11 cellular contexts compared by ENCODE assay signal in the genomic region with DNA sequence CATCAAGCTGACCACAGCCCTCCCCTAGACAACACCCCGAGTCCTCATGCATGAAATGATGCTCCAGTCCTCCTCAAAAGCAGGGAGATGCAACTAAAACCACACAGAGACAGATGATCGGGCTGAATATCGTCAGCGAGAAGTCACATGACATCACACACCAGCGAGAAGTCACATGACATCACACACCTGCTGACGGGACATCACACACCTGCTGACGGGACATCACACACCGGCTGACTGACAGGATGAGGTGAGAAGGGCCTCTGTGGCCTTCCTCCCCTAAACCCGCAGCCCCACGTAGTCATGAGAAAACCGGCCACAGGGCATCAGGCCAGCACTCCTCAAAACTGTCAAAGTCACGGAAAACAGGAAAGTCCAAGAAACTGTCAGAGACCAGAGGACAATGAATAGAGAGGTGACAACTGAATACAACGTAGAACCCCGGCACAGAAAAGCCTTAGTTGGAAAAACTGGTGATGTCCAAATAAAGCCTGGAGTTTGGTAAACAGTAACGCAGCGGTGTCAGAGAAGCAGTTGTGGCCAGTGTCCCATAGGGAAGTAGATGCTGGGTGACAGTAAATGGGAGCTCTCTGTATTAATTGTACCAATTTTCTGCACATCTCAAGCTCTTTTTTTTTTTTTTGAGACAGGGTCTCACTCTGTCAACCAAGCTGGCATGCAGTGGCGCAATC. TPM values are rescaled to one million over a fixed set of nuclear protein-coding genes. Genes with fewer than 3 reads are reported as not detected.
A peak's percentile ranks its signal among the peaks of the same experiment; 100 is the strongest.
DNase-seq lines count a peak whose midpoint lies in the region; ATAC-seq and TF ChIP-seq lines count a peak whose summit lies in the region.
"Had no signal": no experiment of that assay in that cellular context is flagged by ENCODE, and none has a peak within 500 bp of the region (broad histone marks: within the 10 kb centered on the region; RNA-seq: fewer than 3 reads in every experiment).

No MANE protein-coding gene starts in this region.

- H3K36me3 ChIP-seq in Peyer's patch: no peaks in the 10 kb centered on the region
- H3K36me3 ChIP-seq: HAP-1, right atrium auricular region had no signal

- 77 to 81% methylated on average over 17 of the region's 17 CpGs for WGBS in lower leg skin, 2 donors

- no peaks in the 10 kb centered on the region for H3K27me3 Mint-ChIP-seq in CD4-positive, alpha-beta T cell
- H3K27me3 Mint-ChIP-seq in activated naive CD4-positive, alpha-beta T cell treated with anti-CD3 and anti-CD28 coated beads, Interleukin-2, amount 10 ng/mL, durations not matched to agents 7 days and 5 days: no peaks in the 10 kb centered on the region
- no peaks in the 10 kb centered on the region for H3K27me3 Mint-ChIP-seq in natural killer cell treated with Interleukin-12 subunit alpha and Interleukin-12 subunit beta and Interleukin-15 and Interleukin-18, amount 100 ng/mL, for 72 hours
- H3K27me3 Mint-ChIP-seq in chondrocyte (ENCODE audit: low read depth): no peaks in the 10 kb centered on the region

- H3K4me1 Mint-ChIP-seq in CD4-positive, alpha-beta T cell (ENCODE audit: low read depth): peaks cover 72% of the 10 kb centered on the region
- H3K4me1 Mint-ChIP-seq in activated naive CD4-positive, alpha-beta T cell treated with anti-CD3 and anti-CD28 coated beads, Interleukin-2, amount 10 ng/mL, durations not matched to agents 7 days and 5 days: peaks cover 64% of the 10 kb centered on the region
- H3K4me1 Mint-ChIP-seq in natural killer cell treated with Interleukin-12 subunit alpha and Interleukin-12 subunit beta and Interleukin-15 and Interleukin-18, amount 100 ng/mL, for 72 hours (ENCODE audit: low read depth in 2 of 2): peaks cover 56 to 62% of the 10 kb centered on the region in 2 donors
- H3K4me1 Mint-ChIP-seq in chondrocyte (ENCODE audit: low read depth): peaks cover 16% of the 10 kb centered on the region

- H3K4me3 Mint-ChIP-seq in CD4-positive, alpha-beta T cell: peak overlapping the region; percentile 43
- peak overlapping the region; percentile 0 for H3K4me3 Mint-ChIP-seq in activated naive CD4-positive, alpha-beta T cell treated with anti-CD3 and anti-CD28 coated beads, Interleukin-2, amount 10 ng/mL, durations not matched to agents 7 days and 5 days
- peak overlapping the region; percentile 77 for H3K4me3 Mint-ChIP-seq in natural killer cell treated with Interleukin-12 subunit alpha and Interleukin-12 subunit beta and Interleukin-15 and Interleukin-18, amount 100 ng/mL, for 72 hours
- no peak overlapping the region for H3K4me3 Mint-ChIP-seq in chondrocyte (ENCODE audit: unreplicated experiment)

- H3K36me3 Mint-ChIP-seq in CD4-positive, alpha-beta T cell (ENCODE audit: low read depth): peaks cover 73% of the 10 kb centered on the region
- H3K36me3 Mint-ChIP-seq in activated naive CD4-positive, alpha-beta T cell treated with anti-CD3 and anti-CD28 coated beads, Interleukin-2, amount 10 ng/mL, durations not matched to agents 7 days and 5 days: peaks cover 50% of the 10 kb centered on the region
- H3K36me3 Mint-ChIP-seq in natural killer cell treated with Interleukin-12 subunit alpha and Interleukin-12 subunit beta and Interleukin-15 and Interleukin-18, amount 100 ng/mL, for 72 hours: no peaks in the 10 kb centered on the region
- peaks cover 7% of the 10 kb centered on the region for H3K36me3 Mint-ChIP-seq in chondrocyte (ENCODE audit: low read depth)

- no peaks in the 10 kb centered on the region for H3K9me3 ChIP-seq in CD4-positive, alpha-beta T cell (ENCODE audit: control insufficient read depth, low read length)
- H3K9me3 ChIP-seq in Peyer's patch: no peaks in the 10 kb centered on the region
- H3K9me3 ChIP-seq: HAP-1, right atrium auricular region had no signal

- intact Hi-C loops in CD4-positive, alpha-beta T cell (cut with DNase I, micrococcal nuclease): loop anchor here in 1 of 2 experiments (1.0 kb wide), 2 partner anchors 9 to 12 kb away; no protein-coding TSS in a partner anchor
- intact Hi-C loops in lower leg skin (cut with DNase I; ENCODE audit: low total_unique reads): no loop called here

- TF ChIP-seq POLR2A in Peyer's patch (IDR thresholded peaks at IDR 0.05) (no peak), lower leg skin (IDR thresholded peaks at IDR 0.05) (no peak)

- H3K9me3 Mint-ChIP-seq in CD4-positive, alpha-beta T cell: no peaks in the 10 kb centered on the region
- no peaks in the 10 kb centered on the region for H3K9me3 Mint-ChIP-seq in activated naive CD4-positive, alpha-beta T cell treated with anti-CD3 and anti-CD28 coated beads, Interleukin-2, amount 10 ng/mL, durations not matched to agents 7 days and 5 days
- no peaks in the 10 kb centered on the region for H3K9me3 Mint-ChIP-seq in natural killer cell treated with Interleukin-12 subunit alpha and Interleukin-12 subunit beta and Interleukin-15 and Interleukin-18, amount 100 ng/mL, for 72 hours
- no peaks in the 10 kb centered on the region for H3K9me3 Mint-ChIP-seq in chondrocyte (ENCODE audit: low read depth)

- H3K27ac Mint-ChIP-seq in CD4-positive, alpha-beta T cell: peak overlapping the region; percentile 94
- peak overlapping the region; percentile 80 for H3K27ac Mint-ChIP-seq in activated naive CD4-positive, alpha-beta T cell treated with anti-CD3 and anti-CD28 coated beads, Interleukin-2, amount 10 ng/mL, durations not matched to agents 7 days and 5 days
- H3K27ac Mint-ChIP-seq in natural killer cell treated with Interleukin-12 subunit alpha and Interleukin-12 subunit beta and Interleukin-15 and Interleukin-18, amount 100 ng/mL, for 72 hours: peak overlapping the region; percentile 80 to 93
- no peak overlapping the region for H3K27ac Mint-ChIP-seq in chondrocyte (ENCODE audit: unreplicated experiment)

- TF ChIP-seq CTCF in CD4-positive, alpha-beta T cell (IDR thresholded peaks at IDR 0.05): no peak
- TF ChIP-seq CTCF in Peyer's patch (IDR thresholded peaks at IDR 0.05): no peak
- TF ChIP-seq CTCF in lower leg skin (IDR thresholded peaks at IDR 0.05): no peak
- no peak for TF ChIP-seq CTCF in chondrocyte (IDR thresholded peaks at IDR 0.05)

- peak overlapping the region; percentile 64 for H3K27ac ChIP-seq in CD4-positive, alpha-beta T cell (ENCODE audit: low read depth, low read length)
- H3K27ac ChIP-seq in Peyer's patch: peak overlapping the region in 3 of 4 donors; percentile 15 to 57 (median 17)
- H3K27ac ChIP-seq: right atrium auricular region had no signal

- ATAC-seq in CD4-positive, alpha-beta T cell (ENCODE audit: poor library complexity): peak; percentile 85
- ATAC-seq in natural killer cell treated with Interleukin-12 subunit alpha and Interleukin-12 subunit beta and Interleukin-15 and Interleukin-18, amount 100 ng/mL, for 72 hours: peak; percentile 64 to 73
- no peak for ATAC-seq in GM19463 (IDR thresholded peaks at IDR 0.05; ENCODE audit: unreplicated experiment)
- ATAC-seq in HG03565 (IDR thresholded peaks at IDR 0.05; ENCODE audit: unreplicated experiment): no peak

- POLR2A ChIA-PET in CD4-positive, alpha-beta T cell (lab: Charles Lee): interaction anchor here (1.4 to 1.6 kb wide), 2 partner anchors 9 to 12 kb away, joined by 4 to 5 read pairs; no protein-coding TSS in a partner anchor

- CTCF ChIA-PET in CD4-positive, alpha-beta T cell (lab: Charles Lee): no interaction called here
- CTCF ChIA-PET in activated naive CD4-positive, alpha-beta T cell treated with anti-CD3 and anti-CD28 coated beads, Interleukin-2, amount 10 ng/mL, durations not matched to agents 7 days and 5 days (lab: Charles Lee): no interaction called here

- no peaks in the 10 kb centered on the region for H3K27me3 ChIP-seq in CD4-positive, alpha-beta T cell (ENCODE audit: control insufficient read depth, insufficient read depth, low read length)
- no peaks in the 10 kb centered on the region for H3K27me3 ChIP-seq in Peyer's patch
- H3K27me3 ChIP-seq: right atrium auricular region had no signal

- H3K4me3 ChIP-seq in Peyer's patch (no peak overlapping the region), lower leg skin (ENCODE audit: low read depth, poor library complexity, severe bottlenecking) (no peak overlapping the region)
- H3K4me3 ChIP-seq: HAP-1, right atrium auricular region had no signal

- H3K4me1 ChIP-seq in Peyer's patch: peaks cover 0 to 38% (median 11%) of the 10 kb centered on the region in 4 donors
- H3K4me1 ChIP-seq: HAP-1 had no signal

- peak in 8 of 10 experiments; percentile 27 to 83 (median 46) for DNase-seq in CD4-positive, alpha-beta T cell
- peak in 2 of 3 donors; percentile 67 to 76 for DNase-seq in Peyer's patch
- peak; percentile 68 for DNase-seq in activated naive CD4-positive, alpha-beta T cell treated with anti-CD3 and anti-CD28 coated beads, Interleukin-2, amount 10 ng/mL, durations not matched to agents 7 days and 5 days
- DNase-seq in natural killer cell treated with Interleukin-12 subunit alpha and Interleukin-12 subunit beta and Interleukin-15 and Interleukin-18, amount 100 ng/mL, for 72 hours (ENCODE audit: low spot score): peak; percentile 59
- no peak for DNase-seq in lower leg skin (ENCODE audit: low spot score in 2 of 2)
- no peak for DNase-seq in chondrocyte (ENCODE audit: low spot score)
- DNase-seq: NCI-H774 had no signal

RNA-seq across cellular contexts. Expression of gene LITAF, which starts 14.3 kb away (rescaled TPM):
- 100 to 1,000 TPM; 226 to 257 TPM for total RNA-seq in CD4-positive, alpha-beta T cell
- total RNA-seq in Peyer's patch (10 to 100 TPM; 20.1 to 56.9 (median 32.3) TPM), lower leg skin (10 to 100 TPM; 54.9 to 84.2 (median 67.7) TPM), chondrocyte (74.5 to 91.9 TPM (median 90.0 TPM) in 3 replicates)
- 100 to 1,000 TPM; 112 to 191 TPM for total RNA-seq in natural killer cell treated with Interleukin-12 subunit alpha and Interleukin-12 subunit beta and Interleukin-15 and Interleukin-18, amount 100 ng/mL, for 72 hours

Comparison
In these comparisons a context has a peak if more than half of its experiments do, and no peak if none do; other contexts are left out.
1. ATAC-seq: peak in CD4-positive, alpha-beta T cell (single experiment) and natural killer cell treated with Interleukin-12 subunit alpha and Interleukin-12 subunit beta and Interleukin-15 and Interleukin-18, amount 100 ng/mL, for 72 hours (2 of 2); none in GM19463 (single experiment) and HG03565 (single experiment).
2. DNase-seq: peak in CD4-positive, alpha-beta T cell (8 of 10), Peyer's patch (2 of 3), activated naive CD4-positive, alpha-beta T cell treated with anti-CD3 and anti-CD28 coated beads, Interleukin-2, amount 10 ng/mL, durations not matched to agents 7 days and 5 days (single experiment) and natural killer cell treated with Interleukin-12 subunit alpha and Interleukin-12 subunit beta and Interleukin-15 and Interleukin-18, amount 100 ng/mL, for 72 hours (single experiment); none in lower leg skin (0 of 2) and chondrocyte (single experiment).